ENCODE assay signal across 18 cellular contexts in genomic region chr21:45602106-45602505, GRCh38. TPM values are rescaled to one million over a fixed set of nuclear protein-coding genes. Genes with fewer than 3 reads are reported as not detected.
DNase-seq lines count a peak whose midpoint lies in the region; ATAC-seq and TF ChIP-seq lines count a peak whose summit lies in the region.
"Had no signal": no experiment of that assay in that cellular context is flagged by ENCODE, and none has a peak within 500 bp of the region (broad histone marks: within the 10 kb centered on the region; RNA-seq: fewer than 3 reads in every experiment).

No MANE protein-coding gene starts in this region.

- no peaks in the 10 kb centered on the region for H3K36me3 Mint-ChIP-seq in endodermal cell (ENCODE audit: low read depth)
- H3K36me3 Mint-ChIP-seq: CD4-positive, CD25-positive, alpha-beta regulatory T cell had no signal

- H3K4me1 ChIP-seq in right atrium auricular region: no peaks in the 10 kb centered on the region
- H3K4me1 ChIP-seq in endodermal cell (ENCODE audit: control insufficient read depth, insufficient read depth, low read length): no peaks in the 10 kb centered on the region
- H3K4me1 ChIP-seq in upper lobe of right lung: no peaks in the 10 kb centered on the region
- H3K4me1 ChIP-seq in HAP-1: no peaks in the 10 kb centered on the region

- 82 to 85% methylated on average over 4 to 5 of the region's 5 CpGs for WGBS in endodermal cell (ENCODE audit: insufficient coverage in 1 of 2, insufficient read length in 1 of 2), 2 experiments

- no peak overlapping the region for H3K4me3 Mint-ChIP-seq in endodermal cell
- H3K4me3 Mint-ChIP-seq: CD4-positive, CD25-positive, alpha-beta regulatory T cell; CD8-positive, alpha-beta memory T cell; GM23338; HFFc6 had no signal

- no peaks in the 10 kb centered on the region for H3K4me1 Mint-ChIP-seq in endodermal cell
- H3K4me1 Mint-ChIP-seq: GM23338 had no signal

- H3K9me3 ChIP-seq in right atrium auricular region (peaks cover 0 to 24% of the 10 kb centered on the region in 2 donors), endodermal cell (ENCODE audit: control insufficient read depth, low read length) (peaks cover 22% of the 10 kb centered on the region), upper lobe of right lung (no peaks in the 10 kb centered on the region), HAP-1 (no peaks in the 10 kb centered on the region; the same call in 1 of the 2 replicates)
- H3K9me3 ChIP-seq: BE2C had no signal

- H3K4me3 ChIP-seq in right atrium auricular region (no peak overlapping the region), endodermal cell (ENCODE audit: low read length) (no peak overlapping the region), upper lobe of right lung (no peak overlapping the region), HAP-1 (no peak overlapping the region)
- H3K4me3 ChIP-seq: GM23338 had no signal

- no peak overlapping the region for H3K9ac ChIP-seq in endodermal cell (ENCODE audit: extremely low read depth, low read length, poor library complexity, severe bottlenecking)

- no peak overlapping the region for H3K27ac ChIP-seq in right atrium auricular region
- H3K27ac ChIP-seq in endodermal cell (ENCODE audit: low read depth, low read length): no peak overlapping the region
- no peak overlapping the region for H3K27ac ChIP-seq in upper lobe of right lung

- peaks cover 10% of the 10 kb centered on the region for H3K9me3 Mint-ChIP-seq in endodermal cell

- ATAC-seq in upper lobe of right lung (no peak), GM21423 (IDR thresholded peaks at IDR 0.05; ENCODE audit: unreplicated experiment) (no peak)
- ATAC-seq: GM23338, HCT116 had no signal

- no peak for TF ChIP-seq CTCF in right atrium auricular region (IDR thresholded peaks at IDR 0.05)
- no peak for TF ChIP-seq CTCF in endodermal cell (conservative IDR thresholded peaks at IDR 0.05)
- TF ChIP-seq CTCF in upper lobe of right lung (IDR thresholded peaks at IDR 0.05): no peak

- intact Hi-C loops in cardiac septum (cut with DNase I): no loop called here
- intact Hi-C loops in posterior vena cava (cut with DNase I): no loop called here
- intact Hi-C loops in upper lobe of right lung (cut with DNase I): no loop called here

- H3K36me3 ChIP-seq in right atrium auricular region (no peaks in the 10 kb centered on the region), endodermal cell (ENCODE audit: control insufficient read depth, insufficient read depth, low read length) (no peaks in the 10 kb centered on the region), upper lobe of right lung (no peaks in the 10 kb centered on the region), HAP-1 (replicated peaks) (no peaks in the 10 kb centered on the region)

- DNase-seq in cardiac septum (ENCODE audit: low spot score): peak; percentile 54
- DNase-seq in right atrium auricular region (ENCODE audit: low spot score): no peak
- peak; percentile 5 for DNase-seq in endodermal cell
- peak; percentile 12 for DNase-seq in posterior vena cava (ENCODE audit: low spot score)
- peak; percentile 6 for DNase-seq in upper lobe of right lung
- DNase-seq in HAP-1 (ENCODE audit: low spot score in 2 of 2): no peak
- DNase-seq in NCI-H1048 (lab: John Stamatoyannopoulos, UW): no peak
- DNase-seq: ACHN; BE2C; C1 segment of cervical spinal cord; CD4-positive, CD25-positive, alpha-beta regulatory T cell; CD8-positive, alpha-beta memory T cell; COR-L47; HFFc6; IMR-90 had no signal

- peaks cover 20% of the 10 kb centered on the region for H3K27me3 Mint-ChIP-seq in endodermal cell (ENCODE audit: insufficient read depth)

- no peak overlapping the region for H3K27ac Mint-ChIP-seq in endodermal cell
- H3K27ac Mint-ChIP-seq: CD4-positive, CD25-positive, alpha-beta regulatory T cell; CD8-positive, alpha-beta memory T cell; GM23338; HFFc6 had no signal

- in situ Hi-C loops in HAP-1 (cut with MboI; ENCODE audit: low sequenced_read_pairs): no loop called here

- H3K27me3 ChIP-seq in right atrium auricular region: no peaks in the 10 kb centered on the region
- H3K27me3 ChIP-seq in endodermal cell (ENCODE audit: control insufficient read depth, insufficient read depth, low read length, poor library complexity, severe bottlenecking): no peaks in the 10 kb centered on the region
- H3K27me3 ChIP-seq in upper lobe of right lung: no peaks in the 10 kb centered on the region
- no peaks in the 10 kb centered on the region; the same call in 1 of the 2 replicates for H3K27me3 ChIP-seq in HAP-1 (ENCODE audit: low read depth)
- H3K27me3 ChIP-seq: BE2C had no signal

RNA-seq across cellular contexts. Expression of gene PCBP3, which starts 41.4 kb away (rescaled TPM):
- 4.9 TPM for total RNA-seq in cardiac septum
- 1 to 10 TPM; 2.3 to 5.2 TPM for total RNA-seq in right atrium auricular region
- 10 to 100 TPM in 1 of 2 donors, 1 to 10 TPM in 1; 2.1 to 10.6 TPM for total RNA-seq in endodermal cell
- polyA plus RNA-seq in endodermal cell (2013, experiment 1 of 2): 4.2 TPM
- 3.2 TPM for polyA plus RNA-seq in endodermal cell (2013, experiment 2 of 2)
- total RNA-seq in posterior vena cava: 1 to 10 TPM; 2.6 to 7.4 TPM
- total RNA-seq in upper lobe of right lung: 3.8 TPM
- total RNA-seq: HFFc6 had no signal

RNA-seq across cellular contexts. Expression of gene SLC19A1, which starts 59.9 kb away (rescaled TPM):
- total RNA-seq in cardiac septum (2.7 TPM), right atrium auricular region (1 to 10 TPM; 2.2 to 5.3 TPM), endodermal cell (10 to 100 TPM; 28.8 to 29.4 TPM), posterior vena cava (1 to 10 TPM; 4.5 to 6.5 TPM), upper lobe of right lung (39.3 TPM)
- 19.9 TPM for polyA plus RNA-seq in endodermal cell (2013, experiment 1 of 2)
- polyA plus RNA-seq in endodermal cell (2013, experiment 2 of 2): 16.4 TPM

Comparison
In these comparisons a context has a peak if more than half of its experiments do, and no peak if none do; other contexts are left out.
1. DNase-seq: peak in cardiac septum (single experiment), endodermal cell (single experiment), posterior vena cava (single experiment) and upper lobe of right lung (single experiment); none in right atrium auricular region (single experiment), HAP-1 (0 of 2) and NCI-H1048 (single experiment).